ENCODE assay signal across 1 cellular context in the genomic region with DNA sequence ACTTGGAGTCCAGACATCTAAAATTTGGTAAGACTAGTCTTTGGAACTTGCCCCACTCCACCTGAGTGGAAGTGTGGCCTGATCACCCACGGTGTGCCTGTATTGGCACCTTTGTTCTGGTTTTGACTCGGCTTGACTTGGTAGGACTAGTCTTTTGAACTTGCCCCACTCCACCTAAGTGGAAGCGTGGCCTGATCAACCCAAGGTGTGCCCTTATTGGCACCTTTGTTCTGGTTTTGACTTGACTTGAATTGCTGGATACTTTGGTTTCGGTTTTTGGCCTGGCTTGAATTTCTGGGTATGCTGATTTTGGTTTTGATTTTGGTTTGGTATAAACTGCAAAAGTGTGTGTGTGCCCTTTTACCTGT.
TF ChIP-seq lines count a peak whose summit lies in the region.

No MANE protein-coding gene starts in this region.

TF ChIP-seq in GM23338, 12 proteins besides CTCF, POLR2A, EP300 and RAD21:
- no peak for TF ChIP-seq ZNF462 (CRISPR knock-in tag; IDR thresholded peaks at IDR 0.05)
- TF ChIP-seq STAT1 (IDR thresholded peaks at IDR 0.05; ENCODE audit: unreplicated experiment), result no peak
- no peak for TF ChIP-seq EZH2 (IDR thresholded peaks at IDR 0.05; ENCODE audit: low read depth, unreplicated experiment)
- TF ChIP-seq EZH2phosphoT487 (IDR thresholded peaks at IDR 0.05; ENCODE audit: unreplicated experiment), result no peak
- TF ChIP-seq REST (IDR thresholded peaks at IDR 0.05; ENCODE audit: unreplicated experiment), result no peak
- TF ChIP-seq, protein P1, sequence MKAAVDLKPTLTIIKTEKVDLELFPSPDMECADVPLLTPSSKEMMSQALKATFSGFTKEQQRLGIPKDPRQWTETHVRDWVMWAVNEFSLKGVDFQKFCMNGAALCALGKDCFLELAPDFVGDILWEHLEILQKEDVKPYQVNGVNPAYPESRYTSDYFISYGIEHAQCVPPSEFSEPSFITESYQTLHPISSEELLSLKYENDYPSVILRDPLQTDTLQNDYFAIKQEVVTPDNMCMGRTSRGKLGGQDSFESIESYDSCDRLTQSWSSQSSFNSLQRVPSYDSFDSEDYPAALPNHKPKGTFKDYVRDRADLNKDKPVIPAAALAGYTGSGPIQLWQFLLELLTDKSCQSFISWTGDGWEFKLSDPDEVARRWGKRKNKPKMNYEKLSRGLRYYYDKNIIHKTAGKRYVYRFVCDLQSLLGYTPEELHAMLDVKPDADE (IDR thresholded peaks at IDR 0.05), result no peak
- TF ChIP-seq POLR2AphosphoS5 (IDR thresholded peaks at IDR 0.05; ENCODE audit: low read depth), result no peak
- TF ChIP-seq CREB1 (CRISPR knock-in tag; IDR thresholded peaks at IDR 0.05; ENCODE audit: low read depth), result no peak
- no peak for TF ChIP-seq JUNB (IDR thresholded peaks at IDR 0.05; ENCODE audit: unreplicated experiment)
- no peak for TF ChIP-seq NANOG (IDR thresholded peaks at IDR 0.05; ENCODE audit: borderline replicate concordance)
- no peak for TF ChIP-seq ZNF331 (CRISPR knock-in tag; IDR thresholded peaks at IDR 0.05; ENCODE audit: low read depth)
- no peak for TF ChIP-seq ZNF114 (CRISPR knock-in tag; IDR thresholded peaks at IDR 0.05)
